In genomic region chr4:112857461-112857860, GRCh38 we compare ENCODE assay signal across 11 cellular contexts.
DNase-seq lines count a peak whose midpoint lies in the region; FAIRE-seq and TF ChIP-seq lines count a peak whose summit lies in the region.
"Had no signal": no experiment of that assay in that cellular context is flagged by ENCODE, and none has a peak within 500 bp of the region (broad histone marks: within the 10 kb centered on the region; RNA-seq: fewer than 3 reads in every experiment).

No MANE protein-coding gene starts in this region.

- H3K9ac ChIP-seq in astrocyte (ENCODE audit: low read length): no peak overlapping the region

- H3K9me3 ChIP-seq in astrocyte (ENCODE audit: insufficient read depth, low read depth, low read length): no peaks in the 10 kb centered on the region
- H3K9me3 ChIP-seq in uterus: no peaks in the 10 kb centered on the region
- H3K9me3 ChIP-seq: HAP-1 had no signal

- no peak overlapping the region for H3K4me3 ChIP-seq in astrocyte (ENCODE audit: insufficient read depth, low read depth, low read length)
- no peak overlapping the region for H3K4me3 ChIP-seq in uterus
- H3K4me3 ChIP-seq: coronary artery, HAP-1 had no signal

- H3K27ac ChIP-seq in astrocyte (ENCODE audit: low read depth, low read length): peak overlapping the region; percentile 23
- peak overlapping the region; percentile 73 to 81 for H3K27ac ChIP-seq in uterus

- H3K36me3 ChIP-seq in astrocyte (ENCODE audit: insufficient read depth, low read length): no peaks in the 10 kb centered on the region
- no peaks in the 10 kb centered on the region for H3K36me3 ChIP-seq in uterus
- H3K36me3 ChIP-seq: HAP-1 had no signal

- FAIRE-seq in astrocyte (lab: Jason Lieb, UNC): peak; percentile 96

- no peaks in the 10 kb centered on the region for H3K79me2 ChIP-seq in astrocyte (ENCODE audit: insufficient read depth, low read length)

- intact Hi-C loops in uterus (cut with DNase I; ENCODE audit: low total_unique reads): no loop called here

- TF ChIP-seq CTCF in astrocyte (IDR thresholded peaks at IDR 0.05; ENCODE audit: insufficient read depth, low read depth, low read length): no peak
- TF ChIP-seq CTCF in uterus (IDR thresholded peaks at IDR 0.05): no peak

- no peak overlapping the region for H3K4me3 Mint-ChIP-seq in astrocyte (ENCODE audit: unreplicated experiment)
- H3K4me3 Mint-ChIP-seq: activated CD8-positive, alpha-beta T cell treated with anti-CD3 and anti-CD28 coated beads, Interleukin-2, amount 10 ng/mL, durations not matched to agents 7 days and 5 days had no signal

- peaks cover 27% of the 10 kb centered on the region for H3K4me1 Mint-ChIP-seq in astrocyte (ENCODE audit: low read depth, unreplicated experiment)

- H3K4me1 ChIP-seq in astrocyte (ENCODE audit: insufficient read depth, low read length): no peaks in the 10 kb centered on the region
- no peaks in the 10 kb centered on the region for H3K4me1 ChIP-seq in uterus

- peak overlapping the region; percentile 43 for H3K4me2 ChIP-seq in astrocyte (ENCODE audit: low read length)

- DNase-seq in HPDE6-E6E7 (ENCODE audit: extremely low spot score): peak; percentile 79
- DNase-seq in astrocyte (ENCODE audit: low read depth): peak; percentile 93
- peak; percentile 16 for DNase-seq in iPS-NIHi11 (ENCODE audit: low spot score)
- peak in 1 of 2 donors; percentile 67 for DNase-seq in uterus
- DNase-seq in COR-L47 (lab: John Stamatoyannopoulos, UW): no peak
- DNase-seq in NCI-H345 (lab: John Stamatoyannopoulos, UW): no peak
- DNase-seq in NCI-H526 treated with DMSO at 0.1 percent for 48 hours (lab: John Stamatoyannopoulos, UW): no peak
- DNase-seq: activated CD8-positive, alpha-beta T cell treated with anti-CD3 and anti-CD28 coated beads, Interleukin-2, amount 10 ng/mL, durations not matched to agents 7 days and 5 days; KBM-7 had no signal

- H3K27me3 ChIP-seq in astrocyte (ENCODE audit: insufficient read depth, low read length): no peaks in the 10 kb centered on the region
- H3K27me3 ChIP-seq in uterus: no peaks in the 10 kb centered on the region

- TF ChIP-seq POLR2A in uterus (IDR thresholded peaks at IDR 0.05): no peak

- H4K20me1 ChIP-seq in astrocyte (ENCODE audit: insufficient read depth, low read length): no peaks in the 10 kb centered on the region

- no peak overlapping the region for H2AFZ ChIP-seq in astrocyte (ENCODE audit: low read depth, low read length)

- H3K27ac Mint-ChIP-seq in astrocyte (ENCODE audit: unreplicated experiment): no peak overlapping the region
- H3K27ac Mint-ChIP-seq: activated CD8-positive, alpha-beta T cell treated with anti-CD3 and anti-CD28 coated beads, Interleukin-2, amount 10 ng/mL, durations not matched to agents 7 days and 5 days had no signal

- no peaks in the 10 kb centered on the region for H3K27me3 Mint-ChIP-seq in astrocyte (ENCODE audit: low read depth, unreplicated experiment)

- H3K9me3 Mint-ChIP-seq in astrocyte (ENCODE audit: unreplicated experiment): no peaks in the 10 kb centered on the region

- peaks cover 2% of the 10 kb centered on the region for H3K36me3 Mint-ChIP-seq in astrocyte (ENCODE audit: low read depth, unreplicated experiment)

Comparison
In these comparisons a context has a peak if more than half of its experiments do, and no peak if none do; other contexts are left out.
1. DNase-seq: peak in HPDE6-E6E7 (single experiment), astrocyte (single experiment) and iPS-NIHi11 (single experiment); none in COR-L47 (single experiment), NCI-H345 (single experiment) and NCI-H526 treated with DMSO at 0.1 percent for 48 hours (single experiment).